ENCODE assay signal across 27 cellular contexts in the genomic region with DNA sequence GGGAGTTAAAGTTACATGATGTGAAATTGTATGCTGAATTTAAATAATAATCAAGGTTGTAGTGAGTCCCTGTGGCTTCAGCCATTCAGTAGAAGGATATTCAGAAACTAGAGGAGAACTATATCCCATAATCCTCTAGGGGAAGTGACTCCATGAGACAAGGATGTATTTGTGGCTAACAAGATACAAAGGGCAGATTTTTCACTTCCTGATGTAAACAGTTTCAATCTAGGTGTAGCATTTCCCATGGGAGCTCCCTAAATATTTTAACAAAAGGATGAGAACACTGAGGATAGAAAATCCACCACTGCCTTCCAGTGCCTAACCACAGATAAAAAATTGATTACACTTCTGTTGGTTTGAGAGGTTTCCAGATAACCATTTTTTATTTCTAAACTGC.
DNase-seq lines count a peak whose midpoint lies in the region; ATAC-seq, FAIRE-seq and TF ChIP-seq lines count a peak whose summit lies in the region.
"Had no signal": no experiment of that assay in that cellular context is flagged by ENCODE, and none has a peak within 500 bp of the region (broad histone marks: within the 10 kb centered on the region; RNA-seq: fewer than 3 reads in every experiment).

No MANE protein-coding gene starts in this region.

- H3K79me1 ChIP-seq in IMR-90 (ENCODE audit: low read depth in 1 of 2, low read length in 2 of 2) = no peaks in the 10 kb centered on the region

- H4K8ac ChIP-seq in IMR-90 (ENCODE audit: low read depth in 2 of 2, low read length in 2 of 2) = no peak overlapping the region

- H3K9me3 Mint-ChIP-seq in astrocyte (ENCODE audit: unreplicated experiment) = no peaks in the 10 kb centered on the region

- TF ChIP-seq POLR2A in IMR-90 (IDR thresholded peaks at IDR 0.05; ENCODE audit: low read depth, low read length) (no peak), GM18505 (IDR thresholded peaks at IDR 0.05; ENCODE audit: borderline replicate concordance, extremely low read depth, insufficient read depth, insufficient read length) (no peak)

- H4K20me1 ChIP-seq in IMR-90 (ENCODE audit: insufficient read depth, low read length) (no peaks in the 10 kb centered on the region), astrocyte (ENCODE audit: insufficient read depth, low read length) (no peaks in the 10 kb centered on the region)

- no peaks in the 10 kb centered on the region for H3K36me3 Mint-ChIP-seq in astrocyte (ENCODE audit: low read depth, unreplicated experiment)
- H3K36me3 Mint-ChIP-seq: CD4-positive, CD25-positive, alpha-beta regulatory T cell had no signal

- H3K4me1 Mint-ChIP-seq in astrocyte (ENCODE audit: low read depth, unreplicated experiment) = peaks cover 25% of the 10 kb centered on the region
- H3K4me1 Mint-ChIP-seq: CD4-positive, CD25-positive, alpha-beta regulatory T cell had no signal

- H3K18ac ChIP-seq in IMR-90 (ENCODE audit: low read depth, low read length) = no peak overlapping the region

- no peak overlapping the region for H2BK120ac ChIP-seq in IMR-90 (ENCODE audit: low read depth, low read length)

- no peak overlapping the region for H4K5ac ChIP-seq in IMR-90 (ENCODE audit: low read depth, low read length)

- H3K4ac ChIP-seq in IMR-90 (ENCODE audit: low read depth, low read length) = no peak overlapping the region

- no peak overlapping the region for H2AK5ac ChIP-seq in IMR-90 (ENCODE audit: low read depth, low read length)

- no peak overlapping the region for H3K4me2 ChIP-seq in IMR-90 (ENCODE audit: low read depth, low read length)
- no peak overlapping the region for H3K4me2 ChIP-seq in astrocyte (ENCODE audit: low read length)
- H3K4me2 ChIP-seq: A549 had no signal

- dilution Hi-C loops in IMR-90 (cut with HindIII; ENCODE audit: low sequenced_read_pairs, unreplicated experiment) = no loop called here

- H3K9me1 ChIP-seq in IMR-90 (ENCODE audit: insufficient read depth, low read length) = no peaks in the 10 kb centered on the region

- H3K27ac ChIP-seq in IMR-90 (ENCODE audit: insufficient read depth, low read length) (no peak overlapping the region), astrocyte (ENCODE audit: low read depth, low read length) (no peak overlapping the region), left ventricle myocardium inferior (replicated peaks) (no peak overlapping the region)
- H3K27ac ChIP-seq: A549, SK-N-MC had no signal

- H3K36me3 ChIP-seq in IMR-90 (ENCODE audit: control insufficient read depth, insufficient read depth, low read length) = no peaks in the 10 kb centered on the region
- no peaks in the 10 kb centered on the region for H3K36me3 ChIP-seq in astrocyte (ENCODE audit: insufficient read depth, low read length)
- H3K36me3 ChIP-seq in left ventricle myocardium inferior = no peaks in the 10 kb centered on the region
- H3K36me3 ChIP-seq: MG63 had no signal

- H2BK15ac ChIP-seq in IMR-90 (ENCODE audit: low read depth, low read length) = no peak overlapping the region

- no peak for FAIRE-seq in astrocyte (lab: Jason Lieb, UNC)
- FAIRE-seq: A549, G401.6, GM19239, H1, RCC 7860 had no signal

- no peak overlapping the region for H3K14ac ChIP-seq in IMR-90 (replicated peaks; ENCODE audit: low read depth, low read length)

- no peak for TF ChIP-seq CTCF in IMR-90 (conservative IDR thresholded peaks at IDR 0.05; ENCODE audit: low read depth, low read length)
- TF ChIP-seq CTCF in astrocyte (IDR thresholded peaks at IDR 0.05; ENCODE audit: insufficient read depth, low read depth, low read length) = no peak
- no peak for TF ChIP-seq CTCF in left ventricle myocardium inferior (IDR thresholded peaks at IDR 0.05; ENCODE audit: borderline replicate concordance)

- H3K79me2 ChIP-seq in astrocyte (ENCODE audit: insufficient read depth, low read length) = no peaks in the 10 kb centered on the region

- in situ Hi-C loops in IMR-90 (cut with MboI; ENCODE audit: low sequenced_read_pairs) = no loop called here

- H2BK5ac ChIP-seq in IMR-90 (ENCODE audit: low read depth, low read length, poor library complexity, severe bottlenecking) = no peak overlapping the region

- H3K27me3 Mint-ChIP-seq in astrocyte (ENCODE audit: low read depth, unreplicated experiment) = no peaks in the 10 kb centered on the region
- H3K27me3 Mint-ChIP-seq: CD4-positive, CD25-positive, alpha-beta regulatory T cell had no signal

- CTCF ChIA-PET in IMR-90 (lab: Yijun Ruan, JAX) = no interaction called here

- no peak overlapping the region for H3K9ac ChIP-seq in IMR-90 (ENCODE audit: low read depth, low read length)
- H3K9ac ChIP-seq in astrocyte (ENCODE audit: low read length) = no peak overlapping the region

- BruUV-seq in IMR-90 (replicated peaks; lab: Mats Ljungman, UMichigan) = no TSS peak

- H3K4me3 Mint-ChIP-seq in astrocyte (ENCODE audit: unreplicated experiment) = no peak overlapping the region
- H3K4me3 Mint-ChIP-seq: CD4-positive, CD25-positive, alpha-beta regulatory T cell had no signal

- no peak overlapping the region for H2AK9ac ChIP-seq in IMR-90 (replicated peaks; ENCODE audit: low read depth, low read length, poor library complexity)

- H3K27me3 ChIP-seq in IMR-90 (ENCODE audit: control insufficient read depth, insufficient read depth, low read length) (no peaks in the 10 kb centered on the region), astrocyte (ENCODE audit: insufficient read depth, low read length) (no peaks in the 10 kb centered on the region), left ventricle myocardium inferior (ENCODE audit: low read depth) (no peaks in the 10 kb centered on the region)
- H3K27me3 ChIP-seq: MG63 had no signal

- H3K23ac ChIP-seq in IMR-90 (ENCODE audit: low read depth, low read length) = no peak overlapping the region

- POLR2A ChIA-PET in IMR-90 (lab: Charles Lee; ENCODE audit: unreplicated experiment) = interaction anchor here (0.6 kb wide), 1 partner anchor 204 kb away, joined by 4 read pairs; no protein-coding TSS in a partner anchor

- H3K9me3 ChIP-seq in IMR-90 (ENCODE audit: control insufficient read depth, insufficient read depth, low read length) = no peaks in the 10 kb centered on the region
- H3K9me3 ChIP-seq in astrocyte (ENCODE audit: insufficient read depth, low read depth, low read length) = no peaks in the 10 kb centered on the region
- no peaks in the 10 kb centered on the region for H3K9me3 ChIP-seq in left ventricle myocardium inferior (replicated peaks)
- H3K9me3 ChIP-seq: A549, MG63 had no signal

- DNase-seq in EH (ENCODE audit: low read depth) = peak; percentile 49
- DNase-seq in IMR-90 = peak; percentile 66
- peak; percentile 73 for DNase-seq in astrocyte (ENCODE audit: low read depth)
- DNase-seq in skeletal muscle cell (ENCODE audit: low read depth) = peak; percentile 45
- DNase-seq in left ventricle myocardium inferior = no peak
- DNase-seq: CD4-positive, CD25-positive, alpha-beta regulatory T cell; DMS79 treated with DMSO at 0.1 percent for 48 hours; Karpas-422; MG63; NCI-H1048; NCI-H1417 treated with DMSO at 0.1 percent for 48 hours; NCI-H187 treated with DMSO at 0.1 percent for 48 hours; NCI-H2227 treated with DMSO at 0.1 percent for 48 hours; NCI-H510A treated with DMSO at 0.1 percent for 48 hours; NCI-H748 treated with DMSO at 0.1 percent for 48 hours; OCI-M1; SW 1271; T-helper 2 cell had no signal

- no peak overlapping the region for H3K56ac ChIP-seq in IMR-90 (ENCODE audit: extremely low read depth, insufficient read depth, low read length)

- intact Hi-C loops in IMR-90 (cut with micrococcal nuclease) (no loop called here), left ventricle myocardium inferior (cut with micrococcal nuclease) (no loop called here)

- H2AFZ ChIP-seq in IMR-90 (replicated peaks; ENCODE audit: low read length, poor library complexity) (no peak overlapping the region), astrocyte (ENCODE audit: low read depth, low read length) (no peak overlapping the region)

- H3K4me3 ChIP-seq in IMR-90 (ENCODE audit: insufficient read depth, low read depth, low read length) (no peak overlapping the region), astrocyte (ENCODE audit: insufficient read depth, low read depth, low read length) (no peak overlapping the region), skeletal muscle cell (ENCODE audit: low read depth, low read length) (no peak overlapping the region), left ventricle myocardium inferior (no peak overlapping the region)
- H3K4me3 ChIP-seq: A549, MG63, SK-N-MC had no signal

- no peaks in the 10 kb centered on the region for H3K4me1 ChIP-seq in IMR-90 (ENCODE audit: control insufficient read depth, insufficient read depth, low read length)
- H3K4me1 ChIP-seq in astrocyte (ENCODE audit: insufficient read depth, low read length) = peaks cover 5% of the 10 kb centered on the region
- no peaks in the 10 kb centered on the region for H3K4me1 ChIP-seq in left ventricle myocardium inferior
- H3K4me1 ChIP-seq: A549 had no signal

- TF ChIP-seq RAD21 in IMR-90 (IDR thresholded peaks at IDR 0.05; ENCODE audit: low read length) = no peak

- no peak overlapping the region for H2BK20ac ChIP-seq in IMR-90 (ENCODE audit: low read depth, low read length)

- ATAC-seq in IMR-90 (ENCODE audit: low read depth) (no peak), HG03460 (IDR thresholded peaks at IDR 0.05; ENCODE audit: unreplicated experiment) (no peak), GM18505 (IDR thresholded peaks at IDR 0.05; ENCODE audit: unreplicated experiment) (no peak)
- ATAC-seq: A549, Right ventricle myocardium inferior had no signal

- H4K91ac ChIP-seq in IMR-90 (ENCODE audit: insufficient read depth, low read depth, low read length) = no peak overlapping the region

- no peak overlapping the region for H3K27ac Mint-ChIP-seq in astrocyte (ENCODE audit: unreplicated experiment)
- H3K27ac Mint-ChIP-seq: CD4-positive, CD25-positive, alpha-beta regulatory T cell had no signal

TF ChIP-seq in IMR-90, 13 proteins besides CTCF, POLR2A, EP300 and RAD21:
- no peak for TF ChIP-seq FOS (IDR thresholded peaks at IDR 0.05; ENCODE audit: low read depth, low read length)
- no peak for TF ChIP-seq MAFK (IDR thresholded peaks at IDR 0.05; ENCODE audit: low read depth, low read length)
- no peak for TF ChIP-seq MXI1 (IDR thresholded peaks at IDR 0.05; ENCODE audit: borderline replicate concordance, low read depth, low read length)
- no peak for TF ChIP-seq BHLHE40 (IDR thresholded peaks at IDR 0.05; ENCODE audit: low read depth, low read length)
- TF ChIP-seq, protein P1, sequence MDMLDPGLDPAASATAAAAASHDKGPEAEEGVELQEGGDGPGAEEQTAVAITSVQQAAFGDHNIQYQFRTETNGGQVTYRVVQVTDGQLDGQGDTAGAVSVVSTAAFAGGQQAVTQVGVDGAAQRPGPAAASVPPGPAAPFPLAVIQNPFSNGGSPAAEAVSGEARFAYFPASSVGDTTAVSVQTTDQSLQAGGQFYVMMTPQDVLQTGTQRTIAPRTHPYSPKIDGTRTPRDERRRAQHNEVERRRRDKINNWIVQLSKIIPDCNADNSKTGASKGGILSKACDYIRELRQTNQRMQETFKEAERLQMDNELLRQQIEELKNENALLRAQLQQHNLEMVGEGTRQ (IDR thresholded peaks at IDR 0.05; ENCODE audit: low read depth, low read length) = no peak
- TF ChIP-seq SMC3 (IDR thresholded peaks at IDR 0.05; ENCODE audit: low read depth, low read length) = no peak
TF ChIP-seq in IMR-90: peak in this region for 0.
